14 cellular contexts compared by ENCODE assay signal in the genomic region with DNA sequence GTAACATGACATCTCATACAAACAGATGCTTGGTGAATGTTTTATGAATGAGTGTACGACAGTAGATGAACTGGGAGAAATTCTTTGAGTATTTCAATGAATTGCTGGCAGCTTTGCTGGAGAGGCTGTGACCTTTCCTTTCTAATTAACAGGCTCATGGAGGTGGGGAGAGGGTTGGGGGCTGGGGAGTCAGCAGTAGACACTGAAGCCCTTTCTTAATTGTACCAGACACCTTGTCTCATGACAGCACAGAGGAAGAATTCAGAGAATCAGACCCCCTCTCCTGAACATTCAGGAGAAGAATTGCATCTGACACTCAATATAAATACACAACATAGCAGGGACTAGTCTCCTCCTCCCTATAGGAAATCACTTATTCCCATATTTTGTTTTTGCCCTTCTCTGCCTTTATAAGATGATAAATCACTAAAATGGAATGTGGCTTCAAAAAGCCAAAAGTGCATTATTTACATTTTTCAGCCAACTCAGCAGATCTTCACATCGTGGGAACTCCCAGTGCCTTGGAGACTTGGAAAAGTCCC.
DNase-seq lines count a peak whose midpoint lies in the region; ATAC-seq and TF ChIP-seq lines count a peak whose summit lies in the region.
"Had no signal": no experiment of that assay in that cellular context is flagged by ENCODE, and none has a peak within 500 bp of the region (broad histone marks: within the 10 kb centered on the region; RNA-seq: fewer than 3 reads in every experiment).

No MANE protein-coding gene starts in this region.

- DNase-seq in GM04503 (ENCODE audit: low read depth) = peak; percentile 49
- DNase-seq in amniotic epithelial cell (ENCODE audit: low read depth) = peak; percentile 63
- peak; percentile 76 for DNase-seq in glomerular visceral epithelial cell (ENCODE audit: extremely low spot score)
- no peak for DNase-seq in type B pancreatic cell (ENCODE audit: extremely low spot score, unreplicated experiment)
- DNase-seq in activated CD4-positive, alpha-beta T cell treated with anti-CD3 and anti-CD28 coated beads, Interleukin-2, amount 10 ng/mL, durations not matched to agents 7 days and 5 days = no peak
- no peak for DNase-seq in activated naive CD8-positive, alpha-beta T cell treated with anti-CD3 and anti-CD28 coated beads, Interleukin-2, amount 50 U/mL, for 24 hours
- DNase-seq in NCI-H1436 (lab: John Stamatoyannopoulos, UW) = no peak
- DNase-seq: activated naive CD4-positive, alpha-beta T cell treated with anti-CD3 and anti-CD28 coated beads, Interleukin-2, amount 50 U/mL, for 16 hours; cortex of kidney; NCI-H1092 treated with DMSO at 0.1 percent for 48 hours; NCI-H524 treated with DMSO at 0.1 percent for 48 hours; stimulated activated CD4-positive, alpha-beta T cell treated with anti-CD3 and anti-CD28 coated beads, Interleukin-15, amount 100 ng/mL, for 24 hours; tibial artery had no signal

- CTCF ChIA-PET in activated CD4-positive, alpha-beta T cell treated with anti-CD3 and anti-CD28 coated beads, Interleukin-2, amount 10 ng/mL, durations not matched to agents 7 days and 5 days (lab: Charles Lee) = no interaction called here

- ATAC-seq in activated naive CD8-positive, alpha-beta T cell treated with anti-CD3 and anti-CD28 coated beads, Interleukin-2, amount 50 U/mL, for 24 hours = no peak
- ATAC-seq: left lobe of liver had no signal

- H3K27me3 Mint-ChIP-seq in type B pancreatic cell = no peaks in the 10 kb centered on the region
- H3K27me3 Mint-ChIP-seq in activated CD4-positive, alpha-beta T cell treated with anti-CD3 and anti-CD28 coated beads, Interleukin-2, amount 10 ng/mL, durations not matched to agents 7 days and 5 days = peaks cover 11% of the 10 kb centered on the region
- H3K27me3 Mint-ChIP-seq in activated naive CD8-positive, alpha-beta T cell treated with anti-CD3 and anti-CD28 coated beads, Interleukin-2, amount 50 U/mL, for 24 hours = no peaks in the 10 kb centered on the region

- POLR2A ChIA-PET in activated CD4-positive, alpha-beta T cell treated with anti-CD3 and anti-CD28 coated beads, Interleukin-2, amount 10 ng/mL, durations not matched to agents 7 days and 5 days (lab: Charles Lee) = no interaction called here

- no peaks in the 10 kb centered on the region for H3K9me3 Mint-ChIP-seq in type B pancreatic cell
- no peaks in the 10 kb centered on the region for H3K9me3 Mint-ChIP-seq in activated CD4-positive, alpha-beta T cell treated with anti-CD3 and anti-CD28 coated beads, Interleukin-2, amount 10 ng/mL, durations not matched to agents 7 days and 5 days
- H3K9me3 Mint-ChIP-seq in activated naive CD8-positive, alpha-beta T cell treated with anti-CD3 and anti-CD28 coated beads, Interleukin-2, amount 50 U/mL, for 24 hours = no peaks in the 10 kb centered on the region

- H3K36me3 Mint-ChIP-seq in type B pancreatic cell = no peaks in the 10 kb centered on the region
- no peaks in the 10 kb centered on the region for H3K36me3 Mint-ChIP-seq in activated CD4-positive, alpha-beta T cell treated with anti-CD3 and anti-CD28 coated beads, Interleukin-2, amount 10 ng/mL, durations not matched to agents 7 days and 5 days (ENCODE audit: low read depth)
- H3K36me3 Mint-ChIP-seq in activated naive CD8-positive, alpha-beta T cell treated with anti-CD3 and anti-CD28 coated beads, Interleukin-2, amount 50 U/mL, for 24 hours (ENCODE audit: low read depth) = no peaks in the 10 kb centered on the region

- no peak overlapping the region for H3K27ac Mint-ChIP-seq in type B pancreatic cell
- H3K27ac Mint-ChIP-seq in activated CD4-positive, alpha-beta T cell treated with anti-CD3 and anti-CD28 coated beads, Interleukin-2, amount 10 ng/mL, durations not matched to agents 7 days and 5 days = no peak overlapping the region
- no peak overlapping the region for H3K27ac Mint-ChIP-seq in activated naive CD8-positive, alpha-beta T cell treated with anti-CD3 and anti-CD28 coated beads, Interleukin-2, amount 50 U/mL, for 24 hours

- no peak for TF ChIP-seq CTCF in type B pancreatic cell (conservative IDR thresholded peaks at IDR 0.05)

- peaks cover 27% of the 10 kb centered on the region for H3K4me1 Mint-ChIP-seq in type B pancreatic cell (ENCODE audit: unreplicated experiment)
- no peaks in the 10 kb centered on the region for H3K4me1 Mint-ChIP-seq in activated CD4-positive, alpha-beta T cell treated with anti-CD3 and anti-CD28 coated beads, Interleukin-2, amount 10 ng/mL, durations not matched to agents 7 days and 5 days
- H3K4me1 Mint-ChIP-seq in activated naive CD8-positive, alpha-beta T cell treated with anti-CD3 and anti-CD28 coated beads, Interleukin-2, amount 50 U/mL, for 24 hours = no peaks in the 10 kb centered on the region

- H3K4me3 Mint-ChIP-seq in type B pancreatic cell = peak overlapping the region; percentile 11
- H3K4me3 Mint-ChIP-seq in activated CD4-positive, alpha-beta T cell treated with anti-CD3 and anti-CD28 coated beads, Interleukin-2, amount 10 ng/mL, durations not matched to agents 7 days and 5 days = no peak overlapping the region
- no peak overlapping the region for H3K4me3 Mint-ChIP-seq in activated naive CD8-positive, alpha-beta T cell treated with anti-CD3 and anti-CD28 coated beads, Interleukin-2, amount 50 U/mL, for 24 hours

Comparison
In these comparisons a context has a peak if more than half of its experiments do, and no peak if none do; other contexts are left out.
1. DNase-seq: peak in GM04503 (single experiment), amniotic epithelial cell (single experiment) and glomerular visceral epithelial cell (single experiment); none in type B pancreatic cell (single experiment), activated CD4-positive, alpha-beta T cell treated with anti-CD3 and anti-CD28 coated beads, Interleukin-2, amount 10 ng/mL, durations not matched to agents 7 days and 5 days (single experiment), activated naive CD8-positive, alpha-beta T cell treated with anti-CD3 and anti-CD28 coated beads, Interleukin-2, amount 50 U/mL, for 24 hours (single experiment) and NCI-H1436 (single experiment).